In the genomic region with DNA sequence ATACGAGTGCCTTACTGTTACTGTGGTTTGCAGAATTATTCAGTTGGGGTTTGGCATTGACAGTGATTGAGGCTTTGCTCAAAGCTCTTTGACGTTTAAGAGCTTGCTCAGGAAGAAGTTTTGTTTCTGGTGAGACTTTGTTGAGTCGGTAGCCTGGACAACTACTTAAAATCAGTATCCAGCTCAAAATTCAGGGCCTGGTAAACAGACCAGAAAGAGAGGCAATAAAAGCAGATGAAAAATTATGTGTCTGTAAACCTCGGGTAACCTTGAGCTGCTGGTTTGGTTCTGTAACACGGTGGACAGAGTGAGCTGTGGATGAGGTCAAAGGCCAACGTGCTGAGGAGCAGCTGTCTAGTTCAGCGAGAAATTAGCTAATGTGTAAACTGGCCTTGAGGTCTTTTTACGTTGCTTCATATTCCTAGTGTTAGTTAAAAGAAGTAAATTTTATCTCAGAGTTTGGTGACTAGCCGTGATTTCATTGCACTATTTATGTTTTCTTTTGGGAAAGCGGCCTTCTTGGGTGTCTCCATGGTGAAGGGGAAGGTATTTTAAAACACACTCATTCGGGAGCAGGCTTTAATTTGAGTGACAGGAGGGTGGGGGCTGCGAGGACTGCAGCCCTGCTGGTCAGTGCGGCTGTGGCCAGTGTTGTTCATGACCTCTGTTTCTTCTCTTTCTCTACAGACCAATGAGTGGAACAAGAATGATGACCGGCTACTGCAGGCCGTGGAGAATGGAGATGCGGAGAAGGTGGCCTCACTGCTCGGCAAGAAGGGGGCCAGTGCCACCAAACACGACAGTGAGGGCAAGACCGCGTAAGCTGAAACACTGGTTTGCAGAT, we compare ENCODE assay signal across 1 cellular context.
TF ChIP-seq lines count a peak whose summit lies in the region.

No MANE protein-coding gene starts in this region.

TF ChIP-seq in HepG2, 621 proteins besides CTCF, POLR2A, EP300 and RAD21 (continued from another document and continues in another):
- TF ChIP-seq, protein P1, sequence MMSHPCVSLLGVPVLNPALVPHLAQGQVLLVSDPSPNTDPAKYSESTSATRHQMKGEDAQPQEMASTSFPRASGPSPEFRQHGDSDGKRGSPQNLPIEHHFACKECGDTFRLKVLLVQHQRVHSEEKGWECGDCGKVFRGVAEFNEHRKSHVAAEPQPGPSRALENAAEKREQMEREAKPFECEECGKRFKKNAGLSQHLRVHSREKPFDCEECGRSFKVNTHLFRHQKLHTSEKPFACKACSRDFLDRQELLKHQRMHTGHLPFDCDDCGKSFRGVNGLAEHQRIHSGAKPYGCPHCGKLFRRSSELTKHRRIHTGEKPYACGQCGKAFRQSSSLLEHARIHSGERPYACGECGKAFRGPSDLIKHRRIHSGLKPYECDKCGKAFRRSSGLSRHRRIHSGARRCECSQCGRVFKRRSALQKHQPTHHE (CRISPR knock-in tag; IDR thresholded peaks at IDR 0.05; ENCODE audit: borderline replicate concordance) = no peak
- TF ChIP-seq, protein P2, sequence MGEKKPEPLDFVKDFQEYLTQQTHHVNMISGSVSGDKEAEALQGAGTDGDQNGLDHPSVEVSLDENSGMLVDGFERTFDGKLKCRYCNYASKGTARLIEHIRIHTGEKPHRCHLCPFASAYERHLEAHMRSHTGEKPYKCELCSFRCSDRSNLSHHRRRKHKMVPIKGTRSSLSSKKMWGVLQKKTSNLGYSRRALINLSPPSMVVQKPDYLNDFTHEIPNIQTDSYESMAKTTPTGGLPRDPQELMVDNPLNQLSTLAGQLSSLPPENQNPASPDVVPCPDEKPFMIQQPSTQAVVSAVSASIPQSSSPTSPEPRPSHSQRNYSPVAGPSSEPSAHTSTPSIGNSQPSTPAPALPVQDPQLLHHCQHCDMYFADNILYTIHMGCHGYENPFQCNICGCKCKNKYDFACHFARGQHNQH (CRISPR knock-in tag; IDR thresholded peaks at IDR 0.05) = peak; percentile 70; the same call in 1 of the 2 replicates
- peak; percentile 91 for TF ChIP-seq MEIS2 (CRISPR knock-in tag; IDR thresholded peaks at IDR 0.05)
- no peak for TF ChIP-seq SP1 (IDR thresholded peaks at IDR 0.05)
- no peak for TF ChIP-seq SP1 (CRISPR knock-in tag; IDR thresholded peaks at IDR 0.05)
- peak; percentile 68; the same call in 1 of the 2 replicates for TF ChIP-seq KMT2B (CRISPR knock-in tag; IDR thresholded peaks at IDR 0.05)
- peak; percentile 60 for TF ChIP-seq MTA1 (CRISPR knock-in tag; IDR thresholded peaks at IDR 0.05; ENCODE audit: borderline replicate concordance)
- TF ChIP-seq, protein P3, sequence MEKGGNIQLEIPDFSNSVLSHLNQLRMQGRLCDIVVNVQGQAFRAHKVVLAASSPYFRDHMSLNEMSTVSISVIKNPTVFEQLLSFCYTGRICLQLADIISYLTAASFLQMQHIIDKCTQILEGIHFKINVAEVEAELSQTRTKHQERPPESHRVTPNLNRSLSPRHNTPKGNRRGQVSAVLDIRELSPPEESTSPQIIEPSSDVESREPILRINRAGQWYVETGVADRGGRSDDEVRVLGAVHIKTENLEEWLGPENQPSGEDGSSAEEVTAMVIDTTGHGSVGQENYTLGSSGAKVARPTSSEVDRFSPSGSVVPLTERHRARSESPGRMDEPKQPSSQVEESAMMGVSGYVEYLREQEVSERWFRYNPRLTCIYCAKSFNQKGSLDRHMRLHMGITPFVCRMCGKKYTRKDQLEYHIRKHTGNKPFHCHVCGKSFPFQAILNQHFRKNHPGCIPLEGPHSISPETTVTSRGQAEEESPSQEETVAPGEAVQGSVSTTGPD (CRISPR knock-in tag; IDR thresholded peaks at IDR 0.05) = no peak
- TF ChIP-seq ZNF124 (CRISPR knock-in tag; IDR thresholded peaks at IDR 0.05) = 0 out of 2 replicates have a peak, but pooled peaks have one; percentile 53
- TF ChIP-seq PPARG (CRISPR knock-in tag; conservative IDR thresholded peaks at IDR 0.05) = peak; percentile 79
- 0 out of 2 replicates have a peak, but pooled peaks have one; percentile 14 for TF ChIP-seq ZBTB21 (CRISPR knock-in tag; IDR thresholded peaks at IDR 0.05)
- peak; percentile 89 for TF ChIP-seq GATAD2A (CRISPR knock-in tag; IDR thresholded peaks at IDR 0.05)
- TF ChIP-seq, protein P4, sequence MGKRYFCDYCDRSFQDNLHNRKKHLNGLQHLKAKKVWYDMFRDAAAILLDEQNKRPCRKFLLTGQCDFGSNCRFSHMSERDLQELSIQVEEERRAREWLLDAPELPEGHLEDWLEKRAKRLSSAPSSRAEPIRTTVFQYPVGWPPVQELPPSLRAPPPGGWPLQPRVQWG (CRISPR knock-in tag; IDR thresholded peaks at IDR 0.05; ENCODE audit: borderline replicate concordance, low read depth) = no peak
- TF ChIP-seq ETV6 (CRISPR knock-in tag; conservative IDR thresholded peaks at IDR 0.05) = no peak
- no peak for TF ChIP-seq CHD4 (IDR thresholded peaks at IDR 0.05; ENCODE audit: borderline replicate concordance, low read length)
- TF ChIP-seq U2AF1 (optimal IDR thresholded peaks at IDR 0.05; ENCODE audit: low read depth, low read length) = no peak
- TF ChIP-seq, protein P5, sequence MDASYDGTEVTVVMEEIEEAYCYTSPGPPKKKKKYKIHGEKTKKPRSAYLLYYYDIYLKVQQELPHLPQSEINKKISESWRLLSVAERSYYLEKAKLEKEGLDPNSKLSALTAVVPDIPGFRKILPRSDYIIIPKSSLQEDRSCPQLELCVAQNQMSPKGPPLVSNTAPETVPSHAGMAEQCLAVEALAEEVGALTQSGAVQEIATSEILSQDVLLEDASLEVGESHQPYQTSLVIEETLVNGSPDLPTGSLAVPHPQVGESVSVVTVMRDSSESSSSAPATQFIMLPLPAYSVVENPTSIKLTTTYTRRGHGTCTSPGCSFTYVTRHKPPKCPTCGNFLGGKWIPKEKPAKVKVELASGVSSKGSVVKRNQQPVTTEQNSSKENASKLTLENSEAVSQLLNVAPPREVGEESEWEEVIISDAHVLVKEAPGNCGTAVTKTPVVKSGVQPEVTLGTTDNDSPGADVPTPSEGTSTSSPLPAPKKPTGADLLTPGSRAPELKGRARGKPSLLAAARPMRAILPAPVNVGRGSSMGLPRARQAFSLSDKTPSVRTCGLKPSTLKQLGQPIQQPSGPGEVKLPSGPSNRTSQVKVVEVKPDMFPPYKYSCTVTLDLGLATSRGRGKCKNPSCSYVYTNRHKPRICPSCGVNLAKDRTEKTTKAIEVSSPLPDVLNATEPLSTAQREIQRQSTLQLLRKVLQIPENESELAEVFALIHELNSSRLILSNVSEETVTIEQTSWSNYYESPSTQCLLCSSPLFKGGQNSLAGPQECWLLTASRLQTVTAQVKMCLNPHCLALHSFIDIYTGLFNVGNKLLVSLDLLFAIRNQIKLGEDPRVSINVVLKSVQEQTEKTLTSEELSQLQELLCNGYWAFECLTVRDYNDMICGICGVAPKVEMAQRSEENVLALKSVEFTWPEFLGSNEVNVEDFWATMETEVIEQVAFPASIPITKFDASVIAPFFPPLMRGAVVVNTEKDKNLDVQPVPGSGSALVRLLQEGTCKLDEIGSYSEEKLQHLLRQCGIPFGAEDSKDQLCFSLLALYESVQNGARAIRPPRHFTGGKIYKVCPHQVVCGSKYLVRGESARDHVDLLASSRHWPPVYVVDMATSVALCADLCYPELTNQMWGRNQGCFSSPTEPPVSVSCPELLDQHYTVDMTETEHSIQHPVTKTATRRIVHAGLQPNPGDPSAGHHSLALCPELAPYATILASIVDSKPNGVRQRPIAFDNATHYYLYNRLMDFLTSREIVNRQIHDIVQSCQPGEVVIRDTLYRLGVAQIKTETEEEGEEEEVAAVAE (CRISPR knock-in tag; IDR thresholded peaks at IDR 0.05; ENCODE audit: borderline replicate concordance) = 0 out of 2 replicates have a peak, but pooled peaks have one; percentile 44
- TF ChIP-seq ZSCAN30 (CRISPR knock-in tag; IDR thresholded peaks at IDR 0.05) = no peak
- TF ChIP-seq ZFP36L2 (CRISPR knock-in tag; IDR thresholded peaks at IDR 0.05) = no peak
- no peak for TF ChIP-seq DNMT3B (CRISPR knock-in tag; conservative IDR thresholded peaks at IDR 0.05)
- TF ChIP-seq ZNF446 (CRISPR knock-in tag; IDR thresholded peaks at IDR 0.05) = no peak
- no peak for TF ChIP-seq FIP1L1 (IDR thresholded peaks at IDR 0.05; ENCODE audit: borderline replicate concordance, insufficient read depth, low read depth, low read length)
- TF ChIP-seq PRPF4 (IDR thresholded peaks at IDR 0.05; ENCODE audit: low read depth, low read length, poor library complexity, severe bottlenecking) = no peak
- peak; percentile 83 for TF ChIP-seq ZNF781 (CRISPR knock-in tag; IDR thresholded peaks at IDR 0.05; ENCODE audit: borderline replicate concordance, not compliant biosample characterization)
- TF ChIP-seq, protein P6, sequence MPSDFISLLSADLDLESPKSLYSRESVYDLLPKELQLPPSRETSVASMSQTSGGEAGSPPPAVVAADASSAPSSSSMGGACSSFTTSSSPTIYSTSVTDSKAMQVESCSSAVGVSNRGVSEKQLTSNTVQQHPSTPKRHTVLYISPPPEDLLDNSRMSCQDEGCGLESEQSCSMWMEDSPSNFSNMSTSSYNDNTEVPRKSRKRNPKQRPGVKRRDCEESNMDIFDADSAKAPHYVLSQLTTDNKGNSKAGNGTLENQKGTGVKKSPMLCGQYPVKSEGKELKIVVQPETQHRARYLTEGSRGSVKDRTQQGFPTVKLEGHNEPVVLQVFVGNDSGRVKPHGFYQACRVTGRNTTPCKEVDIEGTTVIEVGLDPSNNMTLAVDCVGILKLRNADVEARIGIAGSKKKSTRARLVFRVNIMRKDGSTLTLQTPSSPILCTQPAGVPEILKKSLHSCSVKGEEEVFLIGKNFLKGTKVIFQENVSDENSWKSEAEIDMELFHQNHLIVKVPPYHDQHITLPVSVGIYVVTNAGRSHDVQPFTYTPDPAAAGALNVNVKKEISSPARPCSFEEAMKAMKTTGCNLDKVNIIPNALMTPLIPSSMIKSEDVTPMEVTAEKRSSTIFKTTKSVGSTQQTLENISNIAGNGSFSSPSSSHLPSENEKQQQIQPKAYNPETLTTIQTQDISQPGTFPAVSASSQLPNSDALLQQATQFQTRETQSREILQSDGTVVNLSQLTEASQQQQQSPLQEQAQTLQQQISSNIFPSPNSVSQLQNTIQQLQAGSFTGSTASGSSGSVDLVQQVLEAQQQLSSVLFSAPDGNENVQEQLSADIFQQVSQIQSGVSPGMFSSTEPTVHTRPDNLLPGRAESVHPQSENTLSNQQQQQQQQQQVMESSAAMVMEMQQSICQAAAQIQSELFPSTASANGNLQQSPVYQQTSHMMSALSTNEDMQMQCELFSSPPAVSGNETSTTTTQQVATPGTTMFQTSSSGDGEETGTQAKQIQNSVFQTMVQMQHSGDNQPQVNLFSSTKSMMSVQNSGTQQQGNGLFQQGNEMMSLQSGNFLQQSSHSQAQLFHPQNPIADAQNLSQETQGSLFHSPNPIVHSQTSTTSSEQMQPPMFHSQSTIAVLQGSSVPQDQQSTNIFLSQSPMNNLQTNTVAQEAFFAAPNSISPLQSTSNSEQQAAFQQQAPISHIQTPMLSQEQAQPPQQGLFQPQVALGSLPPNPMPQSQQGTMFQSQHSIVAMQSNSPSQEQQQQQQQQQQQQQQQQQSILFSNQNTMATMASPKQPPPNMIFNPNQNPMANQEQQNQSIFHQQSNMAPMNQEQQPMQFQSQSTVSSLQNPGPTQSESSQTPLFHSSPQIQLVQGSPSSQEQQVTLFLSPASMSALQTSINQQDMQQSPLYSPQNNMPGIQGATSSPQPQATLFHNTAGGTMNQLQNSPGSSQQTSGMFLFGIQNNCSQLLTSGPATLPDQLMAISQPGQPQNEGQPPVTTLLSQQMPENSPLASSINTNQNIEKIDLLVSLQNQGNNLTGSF (CRISPR knock-in tag; IDR thresholded peaks at IDR 0.05) = no peak
- TF ChIP-seq, protein P7, sequence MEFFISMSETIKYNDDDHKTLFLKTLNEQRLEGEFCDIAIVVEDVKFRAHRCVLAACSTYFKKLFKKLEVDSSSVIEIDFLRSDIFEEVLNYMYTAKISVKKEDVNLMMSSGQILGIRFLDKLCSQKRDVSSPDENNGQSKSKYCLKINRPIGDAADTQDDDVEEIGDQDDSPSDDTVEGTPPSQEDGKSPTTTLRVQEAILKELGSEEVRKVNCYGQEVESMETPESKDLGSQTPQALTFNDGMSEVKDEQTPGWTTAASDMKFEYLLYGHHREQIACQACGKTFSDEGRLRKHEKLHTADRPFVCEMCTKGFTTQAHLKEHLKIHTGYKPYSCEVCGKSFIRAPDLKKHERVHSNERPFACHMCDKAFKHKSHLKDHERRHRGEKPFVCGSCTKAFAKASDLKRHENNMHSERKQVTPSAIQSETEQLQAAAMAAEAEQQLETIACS (CRISPR knock-in tag; IDR thresholded peaks at IDR 0.05) = no peak
- TF ChIP-seq, protein P8, sequence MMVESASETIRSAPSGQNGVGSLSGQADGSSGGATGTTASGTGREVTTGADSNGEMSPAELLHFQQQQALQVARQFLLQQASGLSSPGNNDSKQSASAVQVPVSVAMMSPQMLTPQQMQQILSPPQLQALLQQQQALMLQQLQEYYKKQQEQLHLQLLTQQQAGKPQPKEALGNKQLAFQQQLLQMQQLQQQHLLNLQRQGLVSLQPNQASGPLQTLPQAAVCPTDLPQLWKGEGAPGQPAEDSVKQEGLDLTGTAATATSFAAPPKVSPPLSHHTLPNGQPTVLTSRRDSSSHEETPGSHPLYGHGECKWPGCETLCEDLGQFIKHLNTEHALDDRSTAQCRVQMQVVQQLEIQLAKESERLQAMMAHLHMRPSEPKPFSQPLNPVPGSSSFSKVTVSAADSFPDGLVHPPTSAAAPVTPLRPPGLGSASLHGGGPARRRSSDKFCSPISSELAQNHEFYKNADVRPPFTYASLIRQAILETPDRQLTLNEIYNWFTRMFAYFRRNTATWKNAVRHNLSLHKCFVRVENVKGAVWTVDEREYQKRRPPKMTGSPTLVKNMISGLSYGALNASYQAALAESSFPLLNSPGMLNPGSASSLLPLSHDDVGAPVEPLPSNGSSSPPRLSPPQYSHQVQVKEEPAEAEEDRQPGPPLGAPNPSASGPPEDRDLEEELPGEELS (CRISPR knock-in tag; IDR thresholded peaks at IDR 0.05) = peak; percentile 83
- no peak for TF ChIP-seq ZNF841 (CRISPR knock-in tag; IDR thresholded peaks at IDR 0.05; ENCODE audit: borderline replicate concordance)
- no peak for TF ChIP-seq RFXANK (CRISPR knock-in tag; IDR thresholded peaks at IDR 0.05)
- peak; percentile 16; the same call in 1 of the 2 replicates for TF ChIP-seq HOXA5 (CRISPR knock-in tag; IDR thresholded peaks at IDR 0.05)
- no peak for TF ChIP-seq GATAD1 (CRISPR knock-in tag; IDR thresholded peaks at IDR 0.05)
- TF ChIP-seq, protein P9, sequence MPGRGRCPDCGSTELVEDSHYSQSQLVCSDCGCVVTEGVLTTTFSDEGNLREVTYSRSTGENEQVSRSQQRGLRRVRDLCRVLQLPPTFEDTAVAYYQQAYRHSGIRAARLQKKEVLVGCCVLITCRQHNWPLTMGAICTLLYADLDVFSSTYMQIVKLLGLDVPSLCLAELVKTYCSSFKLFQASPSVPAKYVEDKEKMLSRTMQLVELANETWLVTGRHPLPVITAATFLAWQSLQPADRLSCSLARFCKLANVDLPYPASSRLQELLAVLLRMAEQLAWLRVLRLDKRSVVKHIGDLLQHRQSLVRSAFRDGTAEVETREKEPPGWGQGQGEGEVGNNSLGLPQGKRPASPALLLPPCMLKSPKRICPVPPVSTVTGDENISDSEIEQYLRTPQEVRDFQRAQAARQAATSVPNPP (CRISPR knock-in tag; IDR thresholded peaks at IDR 0.05) = peak; percentile 41; the same call in 1 of the 2 replicates
- TF ChIP-seq PHF21A (CRISPR knock-in tag; IDR thresholded peaks at IDR 0.05) = peak; percentile 61
- TF ChIP-seq CREB1 (IDR thresholded peaks at IDR 0.05) = no peak
- no peak; the same call in 1 of the 2 replicates for TF ChIP-seq CREB1 (CRISPR knock-in tag; IDR thresholded peaks at IDR 0.05)
